ENCODE assay signal across 1 cellular context in genomic region chr5:122845253-122846050, GRCh38.
TF ChIP-seq lines count a peak whose summit lies in the region.

A gene with protein sequence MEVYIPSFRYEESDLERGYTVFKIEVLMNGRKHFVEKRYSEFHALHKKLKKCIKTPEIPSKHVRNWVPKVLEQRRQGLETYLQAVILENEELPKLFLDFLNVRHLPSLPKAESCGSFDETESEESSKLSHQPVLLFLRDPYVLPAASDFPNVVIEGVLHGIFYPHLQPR (plus strand): TSS chr5:122845613. CDS start chr5:122845634, 21 bp downstream.

TF ChIP-seq in IMR-90, 13 proteins besides CTCF, POLR2A, EP300 and RAD21 (continued from another document):
- TF ChIP-seq MAFK (IDR thresholded peaks at IDR 0.05; ENCODE audit: low read depth, low read length): peak; percentile 90
- no peak for TF ChIP-seq CEBPB (IDR thresholded peaks at IDR 0.05; ENCODE audit: low read depth, low read length)
- TF ChIP-seq, protein P1, sequence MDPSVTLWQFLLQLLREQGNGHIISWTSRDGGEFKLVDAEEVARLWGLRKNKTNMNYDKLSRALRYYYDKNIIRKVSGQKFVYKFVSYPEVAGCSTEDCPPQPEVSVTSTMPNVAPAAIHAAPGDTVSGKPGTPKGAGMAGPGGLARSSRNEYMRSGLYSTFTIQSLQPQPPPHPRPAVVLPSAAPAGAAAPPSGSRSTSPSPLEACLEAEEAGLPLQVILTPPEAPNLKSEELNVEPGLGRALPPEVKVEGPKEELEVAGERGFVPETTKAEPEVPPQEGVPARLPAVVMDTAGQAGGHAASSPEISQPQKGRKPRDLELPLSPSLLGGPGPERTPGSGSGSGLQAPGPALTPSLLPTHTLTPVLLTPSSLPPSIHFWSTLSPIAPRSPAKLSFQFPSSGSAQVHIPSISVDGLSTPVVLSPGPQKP (IDR thresholded peaks at IDR 0.05; ENCODE audit: borderline replicate concordance, low read depth, low read length): no peak
